32 cellular contexts compared by ENCODE assay signal in the genomic region with DNA sequence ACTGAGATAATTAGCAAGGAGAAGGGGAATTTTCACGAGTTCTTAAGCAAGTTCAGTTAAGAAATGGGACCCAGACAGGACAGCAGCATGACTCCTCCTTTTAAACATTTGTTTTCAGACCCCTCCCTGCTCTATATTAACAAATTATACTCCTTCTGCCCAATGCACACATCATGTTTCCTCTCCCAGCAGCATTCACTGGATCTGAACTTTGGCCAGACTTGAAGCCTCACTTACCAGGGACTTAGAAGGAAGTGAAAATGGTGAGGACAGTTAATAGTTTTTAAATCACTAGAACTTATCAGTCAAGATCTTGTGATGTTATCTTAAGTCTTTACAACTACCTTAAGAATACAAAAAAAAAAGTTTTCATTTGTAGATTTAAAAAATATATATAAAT.
"Had no signal": no experiment of that assay in that cellular context is flagged by ENCODE, and none has a peak within 500 bp of the region (broad histone marks: within the 10 kb centered on the region; RNA-seq: fewer than 3 reads in every experiment).

No MANE protein-coding gene starts in this region.

- ATAC-seq: activated T-cell treated with anti-CD3 and anti-CD28 coated beads, Interleukin-2, amount 50 U/mL, for 72 hours; activated T-helper 17 cell treated with anti-CD3 and anti-CD28 coated beads, Interleukin-2, amount 50 U/mL, for 72 hours; PC-3 had no signal

- DNase-seq: activated B cell treated with CpG ODN at 0.5 μM for 24 hours; activated CD4-positive, alpha-beta memory T cell treated with anti-CD3 and anti-CD28 coated beads for 36 hours; activated CD4-positive, alpha-beta T cell treated with anti-CD3 and anti-CD28 coated beads for 4 hours; activated CD4-positive, alpha-beta T cell treated with anti-CD3 and anti-CD28 coated beads, Interleukin-2, amount 50 U/mL, for 1 hour; activated CD4-positive, CD25-positive, alpha-beta regulatory T cell treated with anti-CD3 and anti-CD28 coated beads, Interleukin-2, amount 50 U/mL, for 72 hours; activated effector memory CD4-positive, alpha-beta T cell treated with anti-CD3 and anti-CD28 coated beads, Interleukin-2, amount 50 U/mL, for 16 hours; activated naive CD4-positive, alpha-beta T cell; activated naive CD4-positive, alpha-beta T cell treated with anti-CD3 and anti-CD28 coated beads, Interleukin-2, amount 50 U/mL, for 16 hours; activated naive CD8-positive, alpha-beta T cell treated with anti-CD3 and anti-CD28 coated beads for 36 hours; activated T-cell treated with anti-CD3 and anti-CD28 coated beads, Interleukin-2, amount 50 U/mL, for 1 hour; activated T-cell treated with anti-CD3 and anti-CD28 coated beads, Interleukin-2, amount 50 U/mL, for 72 hours; amniotic stem cell; aorta; brain microvascular endothelial cell; central memory CD4-positive, alpha-beta T cell; Karpas-422; KBM-7; NCI-H1092 treated with DMSO at 0.1 percent for 48 hours; NCI-H1417; NCI-H187 treated with DMSO at 0.1 percent for 48 hours; NCI-H2081; NCI-H226; NCI-H446 treated with DMSO at 0.1 percent for 48 hours; NCI-H524 treated with DMSO at 0.1 percent for 48 hours; NCI-H748 treated with DMSO at 0.1 percent for 48 hours; NK-92 treated with Interleukin-12 subunit alpha and Interleukin-12 subunit beta, amount 100 ng/mL, for 24 hours; PC-3; Peyer's patch; RPMI8226; SHP77 treated with DMSO at 0.1 percent for 48 hours; SK-N-SH had no signal
